In the genomic region with DNA sequence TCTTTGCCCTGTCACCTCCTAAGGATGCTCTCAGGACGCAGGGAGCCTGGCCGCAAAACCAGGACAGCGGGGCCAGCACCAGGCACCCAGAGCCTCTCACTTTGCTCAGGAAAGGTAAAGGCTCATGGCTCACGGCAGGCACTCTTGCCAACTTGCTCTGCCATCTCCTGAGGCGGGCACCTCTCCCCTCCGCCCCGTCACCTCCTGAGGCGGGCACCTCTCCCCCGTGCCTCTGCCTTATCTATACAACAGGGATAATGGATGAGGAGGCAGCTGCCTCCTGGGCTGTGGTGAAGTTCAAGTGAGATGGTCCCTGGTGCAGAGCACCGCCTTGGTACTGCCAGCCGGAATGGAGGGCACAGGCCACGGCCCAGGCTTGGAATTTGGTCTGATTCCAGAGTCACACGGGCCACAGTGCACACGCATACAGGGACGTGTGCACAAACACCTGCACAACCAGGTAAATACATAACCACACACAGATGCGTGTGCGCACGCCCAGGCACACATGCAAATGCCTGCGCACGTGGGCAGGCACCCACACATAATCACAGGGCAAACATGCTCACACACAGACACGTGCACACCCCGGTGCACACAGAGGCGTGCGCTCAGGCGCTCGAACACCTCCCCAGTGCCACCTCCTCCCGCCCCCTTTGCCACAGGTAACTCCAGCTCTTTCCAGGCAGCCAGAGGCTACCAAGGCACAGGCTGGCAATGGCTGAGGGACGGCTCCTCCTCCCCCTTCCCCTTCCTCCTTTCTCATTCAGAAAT, we compare ENCODE assay signal across 17 cellular contexts. TPM values are rescaled to one million over a fixed set of nuclear protein-coding genes. Genes with fewer than 3 reads are reported as not detected.
A peak's percentile ranks its signal among the peaks of the same experiment; 100 is the strongest.
DNase-seq lines count a peak whose midpoint lies in the region; ATAC-seq, FAIRE-seq and TF ChIP-seq lines count a peak whose summit lies in the region.
"Had no signal": no experiment of that assay in that cellular context is flagged by ENCODE, and none has a peak within 500 bp of the region (broad histone marks: within the 10 kb centered on the region; RNA-seq: fewer than 3 reads in every experiment).

No MANE protein-coding gene starts in this region.

- H3K27ac ChIP-seq in BLaER1 treated with 17β-estradiol and CSF1 and Interleukin-3, amounts not matched to agents 10 nM and 100 nM: peak overlapping the region in 4 of 11 experiments; percentile 12 to 60 (median 33); a peak in 4 of 22 replicates
- H3K27ac ChIP-seq in VCaP (peak overlapping the region; percentile 99), WERI-Rb-1 (no peak overlapping the region)
- H3K27ac ChIP-seq: GM23248, vagina had no signal

- no peaks in the 10 kb centered on the region for H3K27me3 Mint-ChIP-seq in naive B cell

- TF ChIP-seq CTCF in VCaP (conservative IDR thresholded peaks at IDR 0.05): no peak
- TF ChIP-seq CTCF in D721Med (IDR thresholded peaks at IDR 0.05; ENCODE audit: insufficient read depth, missing control alignments): no peak
- TF ChIP-seq CTCF in WERI-Rb-1 (IDR thresholded peaks at IDR 0.05; ENCODE audit: low read depth, low read length): no peak

- H3K27me3 ChIP-seq in BLaER1 treated with 17β-estradiol and CSF1 and Interleukin-3, amounts not matched to agents 10 nM and 100 nM: no peaks in the 10 kb centered on the region
- H3K27me3 ChIP-seq in WERI-Rb-1 (ENCODE audit: insufficient read depth, low read depth, severe bottlenecking): no peaks in the 10 kb centered on the region
- H3K27me3 ChIP-seq: vagina had no signal

- peak overlapping the region in 4 of 6 donors; percentile 43 to 74 (median 52) for H3K27ac Mint-ChIP-seq in naive B cell

- peaks cover 21 to 59% (median 55%) of the 10 kb centered on the region in 10 experiments for H3K4me1 ChIP-seq in BLaER1 treated with 17β-estradiol and CSF1 and Interleukin-3, amounts not matched to agents 10 nM and 100 nM

- H4K20me1 ChIP-seq in BLaER1 treated with 17β-estradiol and CSF1 and Interleukin-3, amounts not matched to agents 10 nM and 100 nM: peaks cover 0 to 41% (median 7%) of the 10 kb centered on the region in 11 experiments; a peak in 9 of 22 replicates

- no peaks in the 10 kb centered on the region for H3K9me3 ChIP-seq in BLaER1 treated with 17β-estradiol and CSF1 and Interleukin-3, amounts not matched to agents 10 nM and 100 nM (replicated peaks in 1 of 11)
- H3K9me3 ChIP-seq in WERI-Rb-1 (ENCODE audit: severe bottlenecking): no peaks in the 10 kb centered on the region
- H3K9me3 ChIP-seq: vagina had no signal

- in situ Hi-C loops in G401 (cut with HindIII; ENCODE audit: low sequenced_read_pairs): no loop called here

- H3K36me3 ChIP-seq in BLaER1 treated with 17β-estradiol and CSF1 and Interleukin-3, amounts not matched to agents 10 nM and 100 nM: peaks cover 13 to 20% (median 17%) of the 10 kb centered on the region in 11 experiments; a peak in 20 of 22 replicates
- no peaks in the 10 kb centered on the region for H3K36me3 ChIP-seq in WERI-Rb-1
- H3K36me3 ChIP-seq: vagina had no signal

- H3K4me3 Mint-ChIP-seq in naive B cell: peak overlapping the region in 4 of 8 donors; percentile 43 to 69 (median 58)

- DNase-seq in G401 (ENCODE audit: low spot score) (peak; percentile 25), naive B cell (no peak), NCI-H510A treated with DMSO at 0.1 percent for 48 hours (lab: John Stamatoyannopoulos, UW) (no peak), D721Med (ENCODE audit: insufficient read length, low spot score) (no peak), WERI-Rb-1 (no peak), HCEC 1CT (no peak)
- DNase-seq: GM23248, NCI-H1105, NCI-H226, retina had no signal

- FAIRE-seq in D721Med (lab: Jason Lieb, UNC): no peak
- FAIRE-seq: K562, keratinocyte had no signal

- H3K4me3 ChIP-seq in BLaER1 treated with 17β-estradiol and CSF1 and Interleukin-3, amounts not matched to agents 10 nM and 100 nM: 0 out of 20 replicates have a peak overlapping the region, but pooled peaks of 1 of the 10 experiments have one; percentile 33
- H3K4me3 ChIP-seq in WERI-Rb-1 (ENCODE audit: low read depth, low read length): no peak overlapping the region
- H3K4me3 ChIP-seq: GM23248, K562, vagina had no signal

- ATAC-seq in naive B cell (ENCODE audit: low read depth in 2 of 2): peak; percentile 17 to 49
- ATAC-seq: K562 had no signal

- H3K4me1 Mint-ChIP-seq in naive B cell: peaks cover 23 to 39% (median 26%) of the 10 kb centered on the region in 3 donors

- H3K9me3 Mint-ChIP-seq in naive B cell: peaks cover 0 to 3% (median 0%) of the 10 kb centered on the region in 7 donors

- H3K9ac ChIP-seq in BLaER1 treated with 17β-estradiol and CSF1 and Interleukin-3, amounts not matched to agents 10 nM and 100 nM: peak overlapping the region in 3 of 11 experiments; percentile 1 to 31 (median 7); a peak in 2 of 22 replicates
- H3K9ac ChIP-seq: GM23248 had no signal

- peak overlapping the region; percentile 77 to 90 (median 85) for H3K4me2 ChIP-seq in BLaER1 treated with 17β-estradiol and CSF1 and Interleukin-3, amounts not matched to agents 10 nM and 100 nM

- H3K36me3 Mint-ChIP-seq in naive B cell: no peaks in the 10 kb centered on the region

RNA-seq across cellular contexts. Expression of a gene that starts 11.6 kb away (rescaled TPM):
- total RNA-seq in G401 (2014; rRNA removed; shearing (Covaris generic)): 0.95 and 5.0 TPM in 2 replicates
- 1 to 10 TPM in 3 of 6 donors, under 1 TPM in 3; 0.29 to 3.6 (median 0.96) TPM for polyA plus RNA-seq in naive B cell (ENCODE audit: low read depth in 6 of 6)
- total RNA-seq: cardiac septum, RPMI7951 had no signal
- polyA plus RNA-seq: GM23248 had no signal
